In genomic region chr5:71475788-71476384, GRCh38 we compare ENCODE assay signal across 8 cellular contexts.
DNase-seq lines count a peak whose midpoint lies in the region; ATAC-seq and TF ChIP-seq lines count a peak whose summit lies in the region.

No MANE protein-coding gene starts in this region.

- H3K4me3 ChIP-seq in GM12864 (ENCODE audit: low read depth, low read length), result no peak overlapping the region

- ATAC-seq in GM21786 (IDR thresholded peaks at IDR 0.05; ENCODE audit: unreplicated experiment), result no peak

- DNase-seq in AG08396 (ENCODE audit: low spot score) (peak; percentile 36), GM12864 (ENCODE audit: low read depth) (no peak), NCI-H82 (lab: John Stamatoyannopoulos, UW) (peak; percentile 37), epidermal melanocyte (ENCODE audit: insufficient read length, low spot score) (peak; percentile 24), retina (peak; percentile 5), DMS79 (lab: John Stamatoyannopoulos, UW) (no peak), NCI-H226 (no peak)

- TF ChIP-seq CTCF in GM12864 (IDR thresholded peaks at IDR 0.05; ENCODE audit: low read depth, low read length, missing control alignments), result peak; percentile 75

Comparison
In these comparisons a context has a peak if more than half of its experiments do, and no peak if none do; other contexts are left out.
1. DNase-seq: peak in AG08396 (single experiment), NCI-H82 (single experiment), epidermal melanocyte (single experiment) and retina (single experiment); none in GM12864 (single experiment), DMS79 (single experiment) and NCI-H226 (single experiment).